ENCODE assay signal across 8 cellular contexts in the genomic region with DNA sequence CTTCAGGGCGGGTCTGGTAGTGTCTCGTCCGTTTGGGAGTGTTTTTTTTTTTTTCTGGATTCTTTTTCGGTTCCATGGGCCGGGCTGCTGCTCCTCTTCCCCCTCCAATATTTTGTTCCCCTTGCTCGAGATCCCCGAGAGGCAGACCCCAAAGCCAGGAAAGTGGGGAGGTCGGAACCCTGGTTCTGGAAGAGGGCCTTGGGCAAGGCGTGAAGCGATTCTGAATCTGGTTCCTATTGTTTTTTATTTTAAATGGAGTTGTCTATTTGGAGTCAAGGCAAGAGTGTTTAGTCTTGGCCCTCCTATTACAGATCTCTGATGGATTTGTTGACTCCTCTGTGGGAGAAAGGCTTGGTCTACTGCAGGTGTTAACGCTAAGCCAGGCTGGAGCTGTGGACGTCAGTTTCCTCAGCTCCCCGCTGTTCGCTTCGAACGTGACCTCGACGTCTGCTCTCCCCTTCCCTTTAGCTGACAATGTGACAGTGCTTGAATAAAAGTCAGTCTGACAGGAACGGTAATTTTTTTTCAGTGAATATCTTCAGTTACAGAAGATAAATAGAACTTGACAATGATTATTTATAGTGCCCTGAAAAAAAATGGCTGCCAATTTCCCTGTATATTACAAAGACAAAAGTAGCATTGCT. TPM values are rescaled to one million over a fixed set of nuclear protein-coding genes. Genes with fewer than 3 reads are reported as not detected.
DNase-seq lines count a peak whose midpoint lies in the region; ATAC-seq and TF ChIP-seq lines count a peak whose summit lies in the region.

No MANE protein-coding gene starts in this region.

- H3K4me1 Mint-ChIP-seq in natural killer cell = peaks cover 20 to 24% of the 10 kb centered on the region in 2 donors

- no peaks in the 10 kb centered on the region for H3K9me3 Mint-ChIP-seq in natural killer cell

- H3K27me3 Mint-ChIP-seq in natural killer cell (ENCODE audit: low read depth in 2 of 2) = no peaks in the 10 kb centered on the region

- H3K27me3 ChIP-seq in thymus (ENCODE audit: control insufficient read depth, insufficient read depth) = no peaks in the 10 kb centered on the region

- H3K36me3 ChIP-seq in thymus (ENCODE audit: control insufficient read depth, insufficient read depth) = no peaks in the 10 kb centered on the region

- H3K4me1 ChIP-seq in thymus (ENCODE audit: control insufficient read depth, insufficient read depth, low read length) = peaks cover 4% of the 10 kb centered on the region

- peak overlapping the region; percentile 100 for H3K27ac ChIP-seq in thymus (ENCODE audit: low read depth)

- TF ChIP-seq CTCF in natural killer cell (IDR thresholded peaks at IDR 0.05) = no peak

- H3K9me3 ChIP-seq in thymus (ENCODE audit: control insufficient read depth) = no peaks in the 10 kb centered on the region

- peak overlapping the region; percentile 77 for H3K4me3 ChIP-seq in thymus (ENCODE audit: low read length)

- under 1% methylated on average over 19 of the region's 19 CpGs for WGBS in thymus

- H3K27ac Mint-ChIP-seq in natural killer cell = peak overlapping the region; percentile 100

- H3K4me3 Mint-ChIP-seq in natural killer cell = peak overlapping the region; percentile 98

- DNase-seq in activated CD4-positive, alpha-beta T cell treated with anti-CD3 and anti-CD28 coated beads for 24 hours (ENCODE audit: low read depth in 2 of 2) = peak; percentile 16 to 26
- DNase-seq in activated CD4-positive, alpha-beta T cell treated with anti-CD3 and anti-CD28 coated beads for 1 hour = no peak
- DNase-seq in NCI-H69 (lab: John Stamatoyannopoulos, UW) (peak; percentile 63), activated T-cell treated with anti-CD3 and anti-CD28 coated beads for 4 hours (peak; percentile 7), fibroblast of gingiva (ENCODE audit: low read depth) (peak; percentile 13), natural killer cell (peak; percentile 38)

- intact Hi-C loops in natural killer cell (cut with micrococcal nuclease) = loop anchor here (2.0 to 10.0 kb wide), 4 partner anchors 70 to 1375 kb away; a partner anchor contains a TSS

- H3K36me3 Mint-ChIP-seq in natural killer cell = no peaks in the 10 kb centered on the region

- ATAC-seq in natural killer cell (no peak), GM18502 (IDR thresholded peaks at IDR 0.05; ENCODE audit: poor library complexity, unreplicated experiment) (no peak)

RNA-seq across cellular contexts. Expression of a gene that starts 0.7 kb away (rescaled TPM):
- 10 to 100 TPM; 14.1 to 19.7 (median 16.6) TPM for total RNA-seq in natural killer cell
- polyA plus RNA-seq in thymus = 5.2 TPM

RNA-seq across cellular contexts. Expression of a gene that starts 52.4 kb away (rescaled TPM):
- 1 to 10 TPM; 5.4 to 9.2 (median 7.6) TPM for total RNA-seq in natural killer cell
- polyA plus RNA-seq in thymus = 37.1 TPM
